8 cellular contexts compared by ENCODE assay signal in genomic region chr1:33137800-33138199, GRCh38. TPM values are rescaled to one million over a fixed set of nuclear protein-coding genes. Genes with fewer than 3 reads are reported as not detected.
A peak's percentile ranks its signal among the peaks of the same experiment; 100 is the strongest.
DNase-seq lines count a peak whose midpoint lies in the region; ATAC-seq and TF ChIP-seq lines count a peak whose summit lies in the region.

No MANE protein-coding gene starts in this region.

- ATAC-seq in GM19023 (IDR thresholded peaks at IDR 0.05; ENCODE audit: unreplicated experiment): no peak

- intact Hi-C loops in thyroid gland (cut with DNase I): no loop called here
- intact Hi-C loops in lower leg skin (cut with DNase I; ENCODE audit: low total_unique reads): no loop called here

- POLR2A ChIA-PET in GM10248 (lab: Yijun Ruan, JAX): no interaction called here

- no peaks in the 10 kb centered on the region for H3K27me3 ChIP-seq in thyroid gland

- 37 to 46% methylated on average over 8 of the region's 8 CpGs for WGBS in thyroid gland, 2 donors
- 45 to 58% methylated on average over 8 of the region's 8 CpGs for WGBS in lower leg skin, 2 donors

- no peaks in the 10 kb centered on the region for H3K4me1 ChIP-seq in thyroid gland

- DNase-seq in GM10248 (ENCODE audit: extremely low spot score) (no peak), NCI-H82 treated with DMSO at 0.1 percent for 48 hours (lab: John Stamatoyannopoulos, UW; ENCODE audit: unreplicated experiment) (peak; percentile 44), astrocyte of the hippocampus (ENCODE audit: low read depth, low spot score) (peak; percentile 51), left kidney (ENCODE audit: low read depth, low spot score) (peak; percentile 90), thyroid gland (peak; percentile 28 to 32), lower leg skin (ENCODE audit: low spot score in 2 of 2) (no peak)
- no peak for DNase-seq in central memory CD4-positive, alpha-beta T cell

- TF ChIP-seq POLR2A in thyroid gland (IDR thresholded peaks at IDR 0.05) (no peak), lower leg skin (IDR thresholded peaks at IDR 0.05) (no peak)

- CTCF ChIA-PET in GM10248 (lab: Yijun Ruan, JAX): interaction anchor here (0.8 to 3.6 kb wide), 7 partner anchors 8 to 229 kb away, joined by 3 to 16 read pairs (median 4); no protein-coding TSS in a partner anchor

- no peak overlapping the region for H3K27ac ChIP-seq in thyroid gland

- H3K4me3 ChIP-seq in thyroid gland (replicated peaks in 1 of 3): no peak overlapping the region
- no peak overlapping the region for H3K4me3 ChIP-seq in lower leg skin (ENCODE audit: low read depth, poor library complexity, severe bottlenecking)

- no peaks in the 10 kb centered on the region for H3K9me3 ChIP-seq in thyroid gland

- no peaks in the 10 kb centered on the region for H3K36me3 ChIP-seq in thyroid gland

- TF ChIP-seq CTCF in GM10248 (IDR thresholded peaks at IDR 0.05; ENCODE audit: control extremely low read depth, extremely low read depth, low read depth, missing control alignments) (peak; percentile 43), thyroid gland (IDR thresholded peaks at IDR 0.05) (peak in 3 of 6 experiments; percentile 26 to 52 (median 27)), lower leg skin (IDR thresholded peaks at IDR 0.05) (no peak)

RNA-seq across cellular contexts. Expression of gene TRIM62, which starts 44.0 kb away (rescaled TPM):
- total RNA-seq in thyroid gland (1 to 10 TPM; 6.0 to 9.9 (median 6.9) TPM), lower leg skin (10 to 100 TPM; 25.8 to 32.0 (median 29.9) TPM)

RNA-seq across cellular contexts. Expression of gene AZIN2, which starts 56.8 kb away (rescaled TPM):
- total RNA-seq in thyroid gland: 10 to 100 TPM in 1 of 4 donors, 1 to 10 TPM in 3; 4.9 to 13.6 (median 5.3) TPM
- 10 to 100 TPM in 1 of 4 donors, 1 to 10 TPM in 3; 2.2 to 13.7 (median 3.5) TPM for total RNA-seq in lower leg skin

Comparison
In these comparisons a context has a peak if more than half of its experiments do, and no peak if none do; other contexts are left out.
1. DNase-seq: peak in NCI-H82 treated with DMSO at 0.1 percent for 48 hours (single experiment), astrocyte of the hippocampus (single experiment), left kidney (single experiment) and thyroid gland (2 of 2); none in GM10248 (single experiment), lower leg skin (0 of 2) and central memory CD4-positive, alpha-beta T cell (single experiment).